Comparison of ENCODE assay signal across 11 cellular contexts in the genomic region with DNA sequence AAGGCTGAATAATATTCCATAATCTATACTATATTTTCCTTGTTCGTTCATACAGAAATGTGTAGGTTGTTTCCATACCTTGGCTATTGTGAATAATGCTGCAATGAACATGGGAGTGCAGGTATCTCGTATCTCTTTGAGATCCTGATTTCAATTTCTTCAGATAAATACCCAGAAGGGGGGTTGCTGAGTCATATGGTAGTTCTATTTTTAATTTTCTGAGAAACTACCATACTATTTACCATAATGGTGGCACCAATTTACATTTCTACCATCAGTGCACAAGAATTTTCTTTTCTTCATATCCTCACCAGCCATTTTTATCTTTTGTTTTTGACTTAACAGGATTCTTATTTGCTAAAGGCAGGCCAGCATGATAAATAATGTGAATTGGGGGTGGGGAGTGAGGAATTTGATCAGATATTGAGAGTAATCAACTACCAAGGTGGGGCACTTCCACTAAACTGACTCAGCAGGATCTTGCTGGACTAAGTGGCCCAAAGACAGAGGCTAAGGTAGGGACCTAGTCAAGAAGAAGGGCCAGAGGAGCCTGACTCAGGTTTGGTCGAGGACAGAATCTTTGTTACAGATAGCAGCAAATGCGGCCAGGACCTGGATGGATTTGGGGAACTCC.
"Had no signal": no experiment of that assay in that cellular context is flagged by ENCODE, and none has a peak within 500 bp of the region (broad histone marks: within the 10 kb centered on the region; RNA-seq: fewer than 3 reads in every experiment).

No MANE protein-coding gene starts in this region.

- H3K9me3 ChIP-seq: breast epithelium, thyroid gland had no signal

- H3K4me1 ChIP-seq: breast epithelium had no signal

- H3K36me3 ChIP-seq: breast epithelium, thyroid gland, WERI-Rb-1 had no signal

- H3K4me3 ChIP-seq: breast epithelium, thyroid gland had no signal

- H3K27ac ChIP-seq: breast epithelium, thyroid gland, WERI-Rb-1 had no signal

- H3K27me3 ChIP-seq: breast epithelium, thyroid gland had no signal

- DNase-seq: activated CD4-positive, alpha-beta T cell treated with anti-CD3 and anti-CD28 coated beads, Interleukin-2, amount 50 U/mL, for 4 hours; aorta; hippocampal formation; mesendoderm; retina; stimulated activated CD4-positive, alpha-beta T cell treated with anti-CD3 and anti-CD28 coated beads, Interleukin-15, amount 100 ng/mL, for 24 hours; stimulated activated CD4-positive, alpha-beta T cell treated with anti-CD3 and anti-CD28 coated beads, Interleukin-4, amount 100 ng/mL, for 24 hours; thyroid gland; WERI-Rb-1 had no signal

- H3K4me3 Mint-ChIP-seq: neural crest cell had no signal
